ENCODE assay signal across 8 cellular contexts in genomic region chr13:106570354-106570822, GRCh38. TPM values are rescaled to one million over a fixed set of nuclear protein-coding genes. Genes with fewer than 3 reads are reported as not detected.
DNase-seq lines count a peak whose midpoint lies in the region; ATAC-seq lines count a peak whose summit lies in the region.

No MANE protein-coding gene starts in this region.

- no peaks in the 10 kb centered on the region for H3K27me3 Mint-ChIP-seq in T-helper 1 cell treated with Interleukin-12 subunit alpha and Interleukin-12 subunit beta and Interleukin-4 antibody, amounts not matched to agents 30 μg/mL and 1 μg/mL, for 36 hours (ENCODE audit: low read depth)
- H3K27me3 Mint-ChIP-seq in immature natural killer cell (ENCODE audit: low read depth in 3 of 3), result peaks cover 7 to 13% (median 11%) of the 10 kb centered on the region in 3 donors

- peak overlapping the region; percentile 22 for H3K27ac Mint-ChIP-seq in T-helper 1 cell treated with Interleukin-12 subunit alpha and Interleukin-12 subunit beta and Interleukin-4 antibody, amounts not matched to agents 30 μg/mL and 1 μg/mL, for 36 hours
- H3K27ac Mint-ChIP-seq in immature natural killer cell, result peak overlapping the region in 5 of 6 donors; percentile 10 to 89 (median 75)

- H3K9me3 Mint-ChIP-seq in T-helper 1 cell treated with Interleukin-12 subunit alpha and Interleukin-12 subunit beta and Interleukin-4 antibody, amounts not matched to agents 30 μg/mL and 1 μg/mL, for 36 hours, result peaks cover 11% of the 10 kb centered on the region
- no peaks in the 10 kb centered on the region for H3K9me3 Mint-ChIP-seq in immature natural killer cell

- peak; percentile 79 for DNase-seq in A172 (ENCODE audit: low spot score)
- peak; percentile 92 for DNase-seq in amniotic epithelial cell (ENCODE audit: low read depth)
- peak in 2 of 3 donors; percentile 58 to 87 for DNase-seq in immature natural killer cell
- DNase-seq in stimulated activated CD4-positive, alpha-beta T cell treated with anti-CD3 and anti-CD28 coated beads, TNF-alpha, amount 100 ng/mL, for 24 hours (ENCODE audit: low read depth in 3 of 3), result peak; percentile 40 to 64 (median 43)
- DNase-seq in medulla oblongata (ENCODE audit: extremely low spot score), result no peak
- no peak for DNase-seq in NCI-H226

- no peak overlapping the region for H3K4me3 Mint-ChIP-seq in T-helper 1 cell treated with Interleukin-12 subunit alpha and Interleukin-12 subunit beta and Interleukin-4 antibody, amounts not matched to agents 30 μg/mL and 1 μg/mL, for 36 hours
- peak overlapping the region in 3 of 5 donors; percentile 49 to 71 (median 55) for H3K4me3 Mint-ChIP-seq in immature natural killer cell

- ATAC-seq in HG02943 (IDR thresholded peaks at IDR 0.05; ENCODE audit: low read depth, unreplicated experiment), result peak; percentile 23

- H3K4me1 Mint-ChIP-seq in T-helper 1 cell treated with Interleukin-12 subunit alpha and Interleukin-12 subunit beta and Interleukin-4 antibody, amounts not matched to agents 30 μg/mL and 1 μg/mL, for 36 hours (ENCODE audit: low read depth), result peaks cover 22% of the 10 kb centered on the region
- peaks cover 30 to 35% of the 10 kb centered on the region in 2 donors for H3K4me1 Mint-ChIP-seq in immature natural killer cell

- H3K36me3 Mint-ChIP-seq in T-helper 1 cell treated with Interleukin-12 subunit alpha and Interleukin-12 subunit beta and Interleukin-4 antibody, amounts not matched to agents 30 μg/mL and 1 μg/mL, for 36 hours (ENCODE audit: low read depth), result peaks cover 2% of the 10 kb centered on the region
- peaks cover 0 to 7% (median 0%) of the 10 kb centered on the region in 3 donors for H3K36me3 Mint-ChIP-seq in immature natural killer cell

RNA-seq across cellular contexts. Expression of gene ARGLU1, which starts 2.5 kb away (rescaled TPM):
- total RNA-seq in A172 (2014; rRNA removed; shearing (Covaris generic)), result 35.9 and 41.8 TPM in 2 replicates
- 10 to 100 TPM; 27.0 to 56.7 (median 39.8) TPM for polyA plus RNA-seq in immature natural killer cell

RNA-seq across cellular contexts. Expression of gene EFNB2, which starts 34.9 kb away (rescaled TPM):
- total RNA-seq in A172 (2014; rRNA removed; shearing (Covaris generic)), result 7.8 and 8.1 TPM in 2 replicates
- polyA plus RNA-seq in immature natural killer cell, result under 1 TPM in 1 of 3 donors, not detected in 2; 0.17 TPM

Comparison
In these comparisons a context has a peak if more than half of its experiments do, and no peak if none do; other contexts are left out.
1. DNase-seq: peak in A172 (single experiment), amniotic epithelial cell (single experiment), immature natural killer cell (2 of 3) and stimulated activated CD4-positive, alpha-beta T cell treated with anti-CD3 and anti-CD28 coated beads, TNF-alpha, amount 100 ng/mL, for 24 hours (3 of 3); none in medulla oblongata (single experiment) and NCI-H226 (single experiment).